Comparison of ENCODE assay signal across 22 cellular contexts in genomic region chr10:5757766-5758517, GRCh38. TPM values are rescaled to one million over a fixed set of nuclear protein-coding genes. Genes with fewer than 3 reads are reported as not detected.
DNase-seq lines count a peak whose midpoint lies in the region; ATAC-seq, FAIRE-seq and TF ChIP-seq lines count a peak whose summit lies in the region.
"Had no signal": no experiment of that assay in that cellular context is flagged by ENCODE, and none has a peak within 500 bp of the region (broad histone marks: within the 10 kb centered on the region; RNA-seq: fewer than 3 reads in every experiment).

No MANE protein-coding gene starts in this region.

- H4K20me1 ChIP-seq in K562 (replicated peaks; ENCODE audit: control insufficient read depth, insufficient read depth, low read length) = no peaks in the 10 kb centered on the region

- TF ChIP-seq CTCF in LNCaP clone FGC (IDR thresholded peaks at IDR 0.05; ENCODE audit: control insufficient read depth, extremely low read depth, insufficient read depth) = no peak
- no peak for TF ChIP-seq CTCF in K562 (IDR thresholded peaks at IDR 0.05 in 2 of 3, conservative IDR thresholded peaks at IDR 0.05 in 1 of 3; ENCODE audit: insufficient read depth in 2 of 3, low read depth in 1 of 3, low read length in 3 of 3)
- no peak for TF ChIP-seq CTCF in progenitor cell of endocrine pancreas (IDR thresholded peaks at IDR 0.05; ENCODE audit: unreplicated experiment)
- TF ChIP-seq CTCF in endothelial cell (IDR thresholded peaks at IDR 0.05; ENCODE audit: unreplicated experiment) = no peak

- H3K4me1 ChIP-seq in K562 (replicated peaks in 1 of 2; ENCODE audit: control insufficient read depth in 2 of 2, insufficient read depth in 2 of 2, low read length in 2 of 2) = no peaks in the 10 kb centered on the region
- H3K4me1 ChIP-seq: BLaER1 treated with 17β-estradiol and CSF1 and Interleukin-3, amounts not matched to agents 10 nM and 100 nM; gastroesophageal sphincter had no signal

- H3K9me3 ChIP-seq in K562 (replicated peaks; ENCODE audit: control insufficient read depth, insufficient read depth, low read depth, low read length) = no peaks in the 10 kb centered on the region
- H3K9me3 ChIP-seq: BLaER1 treated with 17β-estradiol and CSF1 and Interleukin-3, amounts not matched to agents 10 nM and 100 nM; gastroesophageal sphincter had no signal

- TF ChIP-seq EP300 in K562 (IDR thresholded peaks at IDR 0.05; ENCODE audit: low read length) = no peak

- no peak for FAIRE-seq in K562 (lab: Jason Lieb, UNC)
- FAIRE-seq: keratinocyte had no signal

- no peaks in the 10 kb centered on the region for H3K9me1 ChIP-seq in K562 (ENCODE audit: control insufficient read depth, insufficient read depth, low read length)

- POLR2A ChIA-PET in K562 (lab: Yijun Ruan, JAX) = interaction anchor here (0.6 to 0.7 kb wide), 3 partner anchors 65 to 273 kb away, joined by 3 read pairs; no protein-coding TSS in a partner anchor

- no peak overlapping the region for H3K4me2 ChIP-seq in K562 (ENCODE audit: insufficient read depth, low read length)
- H3K4me2 ChIP-seq: BLaER1 treated with 17β-estradiol and CSF1 and Interleukin-3, amounts not matched to agents 10 nM and 100 nM; PC-9 had no signal

- H2AFZ ChIP-seq in K562 (ENCODE audit: low read depth, low read length) = no peak overlapping the region
- H2AFZ ChIP-seq: PC-9 had no signal

- no peak overlapping the region for H3K4me3 Mint-ChIP-seq in activated T-cell treated with anti-CD3 and anti-CD28 coated beads, Interleukin-2, amount 50 U/mL, for 24 hours
- no peak overlapping the region for H3K4me3 Mint-ChIP-seq in activated T-cell treated with anti-CD3 and anti-CD28 coated beads, Interleukin-2, amount 50 U/mL, for 4 hours
- H3K4me3 Mint-ChIP-seq in progenitor cell of endocrine pancreas (ENCODE audit: low read depth) = no peak overlapping the region
- no peak overlapping the region for H3K4me3 Mint-ChIP-seq in endothelial cell (ENCODE audit: unreplicated experiment)
- H3K4me3 Mint-ChIP-seq: activated naive CD4-positive, alpha-beta T cell treated with anti-CD3 and anti-CD28 coated beads, Interleukin-2, amount 10 ng/mL, durations not matched to agents 7 days and 5 days; endodermal cell; type B pancreatic cell had no signal

- H3K27ac Mint-ChIP-seq in activated T-cell treated with anti-CD3 and anti-CD28 coated beads, Interleukin-2, amount 50 U/mL, for 24 hours = peak overlapping the region; percentile 86
- H3K27ac Mint-ChIP-seq in progenitor cell of endocrine pancreas (peak overlapping the region; percentile 69), endothelial cell (ENCODE audit: unreplicated experiment) (no peak overlapping the region)
- H3K27ac Mint-ChIP-seq: activated naive CD4-positive, alpha-beta T cell treated with anti-CD3 and anti-CD28 coated beads, Interleukin-2, amount 10 ng/mL, durations not matched to agents 7 days and 5 days; endodermal cell; type B pancreatic cell had no signal

- H3K27me3 Mint-ChIP-seq in activated T-cell treated with anti-CD3 and anti-CD28 coated beads, Interleukin-2, amount 50 U/mL, for 24 hours = no peaks in the 10 kb centered on the region
- no peaks in the 10 kb centered on the region for H3K27me3 Mint-ChIP-seq in activated T-cell treated with anti-CD3 and anti-CD28 coated beads, Interleukin-2, amount 50 U/mL, for 4 hours (ENCODE audit: low read depth)
- H3K27me3 Mint-ChIP-seq in progenitor cell of endocrine pancreas (no peaks in the 10 kb centered on the region), endothelial cell (ENCODE audit: unreplicated experiment) (peaks cover 2% of the 10 kb centered on the region)
- H3K27me3 Mint-ChIP-seq: activated naive CD4-positive, alpha-beta T cell treated with anti-CD3 and anti-CD28 coated beads, Interleukin-2, amount 10 ng/mL, durations not matched to agents 7 days and 5 days; type B pancreatic cell had no signal

- no peak overlapping the region for H3K4me3 ChIP-seq in LNCaP clone FGC (ENCODE audit: low read depth, low read length)
- no peak overlapping the region for H3K4me3 ChIP-seq in K562
- H3K4me3 ChIP-seq: BLaER1 treated with 17β-estradiol and CSF1 and Interleukin-3, amounts not matched to agents 10 nM and 100 nM; gastroesophageal sphincter; PC-9 had no signal

- CTCF ChIA-PET in K562 (lab: Yijun Ruan, JAX; ENCODE audit: low intra/inter-chr PET ratio) = no interaction called here

- TF ChIP-seq POLR2A in K562 (conservative IDR thresholded peaks at IDR 0.05) = no peak

- H3K36me3 Mint-ChIP-seq in activated T-cell treated with anti-CD3 and anti-CD28 coated beads, Interleukin-2, amount 50 U/mL, for 24 hours (ENCODE audit: low read depth) = peaks cover 95% of the 10 kb centered on the region
- H3K36me3 Mint-ChIP-seq in activated T-cell treated with anti-CD3 and anti-CD28 coated beads, Interleukin-2, amount 50 U/mL, for 4 hours (ENCODE audit: insufficient read depth) = peaks cover 34% of the 10 kb centered on the region
- H3K36me3 Mint-ChIP-seq in progenitor cell of endocrine pancreas (ENCODE audit: insufficient read depth) = peaks cover 25% of the 10 kb centered on the region
- H3K36me3 Mint-ChIP-seq in endothelial cell (ENCODE audit: low read depth, unreplicated experiment) = peaks cover 42% of the 10 kb centered on the region

- peaks cover 75% of the 10 kb centered on the region for H3K36me3 ChIP-seq in K562 (ENCODE audit: control insufficient read depth, insufficient read depth, low read length)

- TF ChIP-seq RAD21 in K562 (CRISPR knock-in tag; conservative IDR thresholded peaks at IDR 0.05 in 1 of 2, IDR thresholded peaks at IDR 0.05 in 1 of 2) = no peak

- H3K79me2 ChIP-seq in K562 (ENCODE audit: control insufficient read depth, insufficient read depth, low read length) = no peaks in the 10 kb centered on the region

- no peak for ATAC-seq in activated T-cell treated with anti-CD3 and anti-CD28 coated beads, Interleukin-2, amount 50 U/mL, for 4 hours
- no peak for ATAC-seq in K562
- ATAC-seq: gastroesophageal sphincter had no signal

- no peaks in the 10 kb centered on the region for H3K27me3 ChIP-seq in K562 (ENCODE audit: control insufficient read depth in 2 of 2, insufficient read depth in 2 of 2, low read length in 2 of 2)
- H3K27me3 ChIP-seq: BLaER1 treated with 17β-estradiol and CSF1 and Interleukin-3, amounts not matched to agents 10 nM and 100 nM; gastroesophageal sphincter had no signal

- H3K4me1 Mint-ChIP-seq in activated T-cell treated with anti-CD3 and anti-CD28 coated beads, Interleukin-2, amount 50 U/mL, for 24 hours (ENCODE audit: low read depth) = peaks cover 13% of the 10 kb centered on the region
- H3K4me1 Mint-ChIP-seq in activated T-cell treated with anti-CD3 and anti-CD28 coated beads, Interleukin-2, amount 50 U/mL, for 4 hours (ENCODE audit: low read depth) = peaks cover 15% of the 10 kb centered on the region
- H3K4me1 Mint-ChIP-seq in progenitor cell of endocrine pancreas (ENCODE audit: low read depth) (peaks cover 6% of the 10 kb centered on the region), endothelial cell (ENCODE audit: unreplicated experiment) (no peaks in the 10 kb centered on the region)

- BruUV-seq in K562 (replicated peaks; lab: Mats Ljungman, UMichigan) = no TSS peak

- no peak for DNase-seq in activated T-cell treated with anti-CD3 and anti-CD28 coated beads, Interleukin-2, amount 50 U/mL, for 24 hours
- no peak for DNase-seq in activated T-cell treated with anti-CD3 and anti-CD28 coated beads, Interleukin-2, amount 50 U/mL, for 4 hours
- DNase-seq in LNCaP clone FGC (ENCODE audit: low read depth) (peak; percentile 53), K562 (ENCODE audit: extremely low read depth in 1 of 4, low spot score in 3 of 4) (no peak), progenitor cell of endocrine pancreas (ENCODE audit: low spot score, unreplicated experiment) (no peak), AG20443 (ENCODE audit: low spot score) (no peak), endothelial cell (ENCODE audit: low spot score) (no peak)
- DNase-seq in stimulated activated CD8-positive, alpha-beta memory T cell treated with anti-CD3 and anti-CD28 coated beads, Interleukin-4, amount 100 ng/mL, for 48 hours = no peak
- DNase-seq: activated naive CD4-positive, alpha-beta T cell treated with anti-CD3 and anti-CD28 coated beads, Interleukin-2, amount 10 ng/mL, durations not matched to agents 7 days and 5 days; endodermal cell; NCI-H1417; NCI-H2107; NCI-H510A treated with DMSO at 0.1 percent for 48 hours; nucleus accumbens; PC-9; retina; SHP77; stimulated activated CD4-positive, alpha-beta T cell treated with anti-CD3 and anti-CD28 coated beads, Interleukin-4, amount 100 ng/mL, for 24 hours had no signal

- H3K27ac ChIP-seq in K562 (ENCODE audit: extremely low read depth, low read depth, low read length) = no peak overlapping the region
- H3K27ac ChIP-seq: BLaER1 treated with 17β-estradiol and CSF1 and Interleukin-3, amounts not matched to agents 10 nM and 100 nM; gastroesophageal sphincter; PC-9 had no signal

- no peaks in the 10 kb centered on the region for H3K9me3 Mint-ChIP-seq in activated T-cell treated with anti-CD3 and anti-CD28 coated beads, Interleukin-2, amount 50 U/mL, for 24 hours
- H3K9me3 Mint-ChIP-seq in activated T-cell treated with anti-CD3 and anti-CD28 coated beads, Interleukin-2, amount 50 U/mL, for 4 hours = no peaks in the 10 kb centered on the region
- H3K9me3 Mint-ChIP-seq in progenitor cell of endocrine pancreas (ENCODE audit: low read depth) (no peaks in the 10 kb centered on the region), endothelial cell (ENCODE audit: unreplicated experiment) (no peaks in the 10 kb centered on the region)
- H3K9me3 Mint-ChIP-seq: activated naive CD4-positive, alpha-beta T cell treated with anti-CD3 and anti-CD28 coated beads, Interleukin-2, amount 10 ng/mL, durations not matched to agents 7 days and 5 days; endodermal cell; type B pancreatic cell had no signal

- intact Hi-C loops in K562 (cut with micrococcal nuclease) = no loop called here

- no peak overlapping the region for H3K9ac ChIP-seq in K562 (ENCODE audit: insufficient read depth in 1 of 2, low read depth in 2 of 2, low read length in 2 of 2)
- H3K9ac ChIP-seq: BLaER1 treated with 17β-estradiol and CSF1 and Interleukin-3, amounts not matched to agents 10 nM and 100 nM had no signal

- in situ Hi-C loops in K562 (cut with MboI) = no loop called here

- 92% methylated on average over 3 of the region's 3 CpGs for WGBS in K562 (ENCODE audit: insufficient coverage, low coverage, missing lambda C conversion rate)

RNA-seq across cellular contexts. Expression of gene GDI2, which starts 55.3 kb away (rescaled TPM):
- 100 to 1,000 TPM; 270 to 301 (median 294) TPM for total RNA-seq in activated T-cell treated with anti-CD3 and anti-CD28 coated beads, Interleukin-2, amount 50 U/mL, for 4 hours
- total RNA-seq in K562 (2011; cell fraction: chromatin; rRNA removed; ENCODE audit: low replicate concordance) = 49.2 and 105 TPM in 2 replicates
- 46.6 and 50.5 TPM in 2 replicates for total RNA-seq in K562 (2011; cell fraction: nucleolus; rRNA removed)
- 63.9 and 78.0 TPM in 2 replicates for total RNA-seq in K562 (2011; cell fraction: nucleoplasm; rRNA removed)
- total RNA-seq in K562 (2014; rRNA removed) (285 and 296 TPM in 2 replicates), K562 (2014; rRNA removed; fragmentation: Illumina TruSeq; extraction: Trizol) (350 and 391 TPM in 2 replicates), K562 (2015; rRNA removed; fragmentation: Illumina TruSeq; extraction: Trizol) (378 and 397 TPM in 2 replicates), K562 (2021) (266 and 273 TPM in 2 replicates), progenitor cell of endocrine pancreas (284 and 287 TPM in 2 replicates), endothelial cell (ENCODE audit: unreplicated experiment) (320 TPM)
- polyA plus RNA-seq in K562 (2011; rRNA removed) (208 and 287 TPM in 2 replicates), K562 (2014; fragmentation: Illumina TruSeq; extraction: Trizol) (308 and 352 TPM in 2 replicates), K562 (2014; fragmentation: Nextera tagmentation; extraction: Ambion mirVana) (100 to 1,000 TPM; 262 to 424 TPM), K562 (2014; rRNA removed) (259 and 274 TPM in 2 replicates)
- 151 and 178 TPM in 2 replicates for polyA plus RNA-seq in K562 (2011; cell fraction: cytosol; rRNA removed)
- polyA plus RNA-seq in K562 (2011; cell fraction: nucleus; rRNA removed) = 45.0 and 75.6 TPM in 2 replicates
- 220 and 245 TPM in 2 replicates for polyA plus RNA-seq in K562 (2012)
- polyA minus RNA-seq in K562 (2011; rRNA and poly(A)+ RNA removed) = 387 and 410 TPM in 2 replicates
- polyA minus RNA-seq in K562 (2011; cell fraction: cytosol; rRNA and poly(A)+ RNA removed) = 225 and 294 TPM in 2 replicates
- 52.6 and 71.9 TPM in 2 replicates for polyA minus RNA-seq in K562 (2011; cell fraction: nucleus; rRNA and poly(A)+ RNA removed)
